In genomic region chr17:70510288-70510687, GRCh38 we compare ENCODE assay signal across 36 cellular contexts.
DNase-seq lines count a peak whose midpoint lies in the region; ATAC-seq, FAIRE-seq and TF ChIP-seq lines count a peak whose summit lies in the region.
"Had no signal": no experiment of that assay in that cellular context is flagged by ENCODE, and none has a peak within 500 bp of the region (broad histone marks: within the 10 kb centered on the region; RNA-seq: fewer than 3 reads in every experiment).

No MANE protein-coding gene starts in this region.

- H3K4ac ChIP-seq in IMR-90 (ENCODE audit: low read depth, low read length): no peak overlapping the region

- H3K79me1 ChIP-seq in IMR-90 (ENCODE audit: low read depth in 1 of 2, low read length in 2 of 2): no peaks in the 10 kb centered on the region

- no peak overlapping the region for H3K27ac ChIP-seq in HepG2 (ENCODE audit: extremely low read length, insufficient read depth, low read length)
- H3K27ac ChIP-seq in right lobe of liver: no peak overlapping the region
- H3K27ac ChIP-seq in A549: no peak overlapping the region
- H3K27ac ChIP-seq in IMR-90 (ENCODE audit: insufficient read depth, low read length): no peak overlapping the region
- H3K27ac ChIP-seq: 22Rv1; BLaER1; BLaER1 treated with 17β-estradiol and CSF1 and Interleukin-3, amounts not matched to agents 10 nM and 100 nM; C4-2B had no signal

- H4K20me1 ChIP-seq in HepG2 (ENCODE audit: insufficient read depth, low read length): no peaks in the 10 kb centered on the region
- H4K20me1 ChIP-seq in IMR-90 (ENCODE audit: insufficient read depth, low read length): no peaks in the 10 kb centered on the region
- H4K20me1 ChIP-seq: BLaER1; BLaER1 treated with 17β-estradiol and CSF1 and Interleukin-3, amounts not matched to agents 10 nM and 100 nM had no signal

- H3K4me2 ChIP-seq in HepG2 (ENCODE audit: low read depth, low read length) (no peak overlapping the region), A549 (no peak overlapping the region), IMR-90 (ENCODE audit: low read depth, low read length) (no peak overlapping the region)
- H3K4me2 ChIP-seq: BLaER1; BLaER1 treated with 17β-estradiol and CSF1 and Interleukin-3, amounts not matched to agents 10 nM and 100 nM had no signal

- no peak overlapping the region for H3K14ac ChIP-seq in IMR-90 (replicated peaks; ENCODE audit: low read depth, low read length)

- DNase-seq in HepG2 (ENCODE audit: low spot score) (no peak), right lobe of liver (no peak), A549 (ENCODE audit: low read depth in 1 of 2, low spot score in 1 of 2) (no peak), HTR-8/SVneo (ENCODE audit: insufficient read length, low spot score) (no peak), IMR-90 (no peak), type B pancreatic cell (ENCODE audit: extremely low spot score, unreplicated experiment) (no peak), NCI-H1417 (lab: John Stamatoyannopoulos, UW) (no peak), NCI-H2171 treated with DMSO at 0.1 percent for 48 hours (lab: John Stamatoyannopoulos, UW) (no peak)
- DNase-seq: 8988T; ACHN; AML-193; BE2C; C1 segment of cervical spinal cord; Caco-2; Calu3; CD4-positive, alpha-beta memory T cell; CD4-positive, alpha-beta T cell; CD4-positive, CD25-positive, alpha-beta regulatory T cell; CD8-positive, alpha-beta memory T cell; CD8-positive, alpha-beta T cell; COR-L47; DMS 273 treated with DMSO at 0.1 percent for 48 hours; DMS153; DMS53; DMS79; DMS79 treated with DMSO at 0.1 percent for 48 hours; DND-41; EL had no signal

- H3K56ac ChIP-seq in IMR-90 (ENCODE audit: extremely low read depth, insufficient read depth, low read length): no peak overlapping the region

- no peak overlapping the region for H3K27ac Mint-ChIP-seq in type B pancreatic cell
- H3K27ac Mint-ChIP-seq: B cell; CD14-positive monocyte; CD4-positive, alpha-beta memory T cell; CD4-positive, alpha-beta T cell; CD4-positive, CD25-positive, alpha-beta regulatory T cell; CD8-positive, alpha-beta memory T cell; CD8-positive, alpha-beta T cell had no signal

- in situ Hi-C loops in HepG2 (cut with HindIII; ENCODE audit: extremely low pct_ligation_motif_present, low pct_unique_long_range_greater_than_20kb) (no loop called here), IMR-90 (cut with MboI; ENCODE audit: low sequenced_read_pairs) (no loop called here)

- H4K8ac ChIP-seq in IMR-90 (ENCODE audit: low read depth in 2 of 2, low read length in 2 of 2): no peak overlapping the region

- H3K4me1 ChIP-seq in HepG2 (ENCODE audit: insufficient read depth, low read length) (no peaks in the 10 kb centered on the region), right lobe of liver (no peaks in the 10 kb centered on the region), A549 (no peaks in the 10 kb centered on the region), IMR-90 (ENCODE audit: control insufficient read depth, insufficient read depth, low read length) (no peaks in the 10 kb centered on the region)
- H3K4me1 ChIP-seq: BE2C, BLaER1, Caco-2 had no signal

- dilution Hi-C loops in IMR-90 (cut with HindIII; ENCODE audit: low sequenced_read_pairs, unreplicated experiment): no loop called here

- no peak overlapping the region for H4K91ac ChIP-seq in IMR-90 (ENCODE audit: insufficient read depth, low read depth, low read length)

- TF ChIP-seq EP300 in HepG2 (IDR thresholded peaks at IDR 0.05; ENCODE audit: low read depth in 2 of 2, low read length in 2 of 2) (no peak), HepG2 (CRISPR knock-in tag; IDR thresholded peaks at IDR 0.05; ENCODE audit: borderline replicate concordance) (no peak), A549 (IDR thresholded peaks at IDR 0.05) (no peak)

- POLR2A ChIA-PET in HepG2 (lab: Yijun Ruan, JAX) (no interaction called here), A549 (lab: Yijun Ruan, JAX) (no interaction called here), IMR-90 (lab: Charles Lee; ENCODE audit: unreplicated experiment) (no interaction called here)

- intact Hi-C loops in HepG2 (cut with micrococcal nuclease; ENCODE audit: unreplicated experiment): loop anchor here (10.0 kb wide), 1 partner anchor 1285 kb away; the partner anchor contains the start of gene ABCA10
- intact Hi-C loops in right lobe of liver (cut with DNase I): no loop called here
- intact Hi-C loops in IMR-90 (cut with micrococcal nuclease): no loop called here

- no peak overlapping the region for H2BK20ac ChIP-seq in IMR-90 (ENCODE audit: low read depth, low read length)

- no peak overlapping the region for H2AK5ac ChIP-seq in IMR-90 (ENCODE audit: low read depth, low read length)

- H3K9me1 ChIP-seq in IMR-90 (ENCODE audit: insufficient read depth, low read length): no peaks in the 10 kb centered on the region

- H3K4me3 ChIP-seq in HepG2 (replicated peaks in 1 of 3; ENCODE audit: insufficient read depth in 1 of 3, low read depth in 2 of 3, low read length in 3 of 3) (no peak overlapping the region), right lobe of liver (no peak overlapping the region), A549 (no peak overlapping the region), IMR-90 (ENCODE audit: insufficient read depth, low read depth, low read length) (no peak overlapping the region)
- H3K4me3 ChIP-seq: BLaER1; BLaER1 treated with 17β-estradiol and CSF1 and Interleukin-3, amounts not matched to agents 10 nM and 100 nM had no signal

- FAIRE-seq in HepG2 (lab: Jason Lieb, UNC) (no peak), A549 (lab: Jason Lieb, UNC) (no peak), HTR-8/SVneo (lab: Jason Lieb, UNC) (peak; percentile 4)
- FAIRE-seq: A204.1, D721Med had no signal

- BruUV-seq in HepG2 (replicated peaks; lab: Mats Ljungman, UMichigan): no TSS peak
- BruUV-seq in IMR-90 (replicated peaks; lab: Mats Ljungman, UMichigan): no TSS peak

- TF ChIP-seq CTCF in HepG2 (CRISPR knock-in tag; IDR thresholded peaks at IDR 0.05) (no peak), right lobe of liver (IDR thresholded peaks at IDR 0.05) (no peak), A549 (IDR thresholded peaks at IDR 0.05) (no peak), IMR-90 (conservative IDR thresholded peaks at IDR 0.05; ENCODE audit: low read depth, low read length) (no peak), type B pancreatic cell (conservative IDR thresholded peaks at IDR 0.05) (no peak)

- ATAC-seq in HepG2: no peak
- no peak for ATAC-seq in right lobe of liver
- no peak for ATAC-seq in A549
- ATAC-seq in IMR-90 (ENCODE audit: low read depth): no peak
- ATAC-seq: CD8-positive, alpha-beta T cell had no signal

- H3K18ac ChIP-seq in IMR-90 (ENCODE audit: low read depth, low read length): no peak overlapping the region

- no peaks in the 10 kb centered on the region for H3K4me1 Mint-ChIP-seq in type B pancreatic cell (ENCODE audit: unreplicated experiment)
- H3K4me1 Mint-ChIP-seq: B cell; CD4-positive, alpha-beta memory T cell; CD4-positive, CD25-positive, alpha-beta regulatory T cell; CD8-positive, alpha-beta memory T cell had no signal

- no peaks in the 10 kb centered on the region for H3K27me3 ChIP-seq in HepG2 (ENCODE audit: control insufficient read depth in 1 of 2, insufficient read depth in 2 of 2, low read length in 2 of 2)
- no peaks in the 10 kb centered on the region for H3K27me3 ChIP-seq in right lobe of liver
- no peaks in the 10 kb centered on the region for H3K27me3 ChIP-seq in IMR-90 (ENCODE audit: control insufficient read depth, insufficient read depth, low read length)
- H3K27me3 ChIP-seq: BE2C; BLaER1; BLaER1 treated with 17β-estradiol and CSF1 and Interleukin-3, amounts not matched to agents 10 nM and 100 nM had no signal

- no peak for TF ChIP-seq RAD21 in HepG2 (CRISPR knock-in tag; IDR thresholded peaks at IDR 0.05)
- TF ChIP-seq RAD21 in A549 (conservative IDR thresholded peaks at IDR 0.05 in 1 of 2, IDR thresholded peaks at IDR 0.05 in 1 of 2): no peak
- TF ChIP-seq RAD21 in IMR-90 (IDR thresholded peaks at IDR 0.05; ENCODE audit: low read length): no peak

- H3K36me3 Mint-ChIP-seq in type B pancreatic cell: no peaks in the 10 kb centered on the region
- H3K36me3 Mint-ChIP-seq: CD14-positive monocyte; CD4-positive, alpha-beta memory T cell; CD4-positive, CD25-positive, alpha-beta regulatory T cell; CD8-positive, alpha-beta memory T cell; CD8-positive, alpha-beta T cell had no signal

- no peak overlapping the region for H2BK120ac ChIP-seq in IMR-90 (ENCODE audit: low read depth, low read length)

- H3K27me3 Mint-ChIP-seq in type B pancreatic cell: no peaks in the 10 kb centered on the region
- H3K27me3 Mint-ChIP-seq: B cell; CD4-positive, alpha-beta memory T cell; CD4-positive, alpha-beta T cell; CD4-positive, CD25-positive, alpha-beta regulatory T cell; CD8-positive, alpha-beta memory T cell had no signal

- H3K23ac ChIP-seq in IMR-90 (ENCODE audit: low read depth, low read length): no peak overlapping the region

- no peak for TF ChIP-seq POLR2A in HepG2 (IDR thresholded peaks at IDR 0.05; ENCODE audit: insufficient read depth in 1 of 2, low read depth in 2 of 2, low read length in 2 of 2)
- TF ChIP-seq POLR2A in right lobe of liver (IDR thresholded peaks at IDR 0.05): no peak
- TF ChIP-seq POLR2A in A549 (IDR thresholded peaks at IDR 0.05; ENCODE audit: low read length): no peak
- TF ChIP-seq POLR2A in IMR-90 (IDR thresholded peaks at IDR 0.05; ENCODE audit: low read depth, low read length): no peak

- H2AFZ ChIP-seq in HepG2 (ENCODE audit: low read length) (no peak overlapping the region), IMR-90 (replicated peaks; ENCODE audit: low read length, poor library complexity) (no peak overlapping the region)

- H3K79me2 ChIP-seq in HepG2 (ENCODE audit: insufficient read depth, low read length): no peaks in the 10 kb centered on the region

- no peaks in the 10 kb centered on the region for H3K9me3 Mint-ChIP-seq in type B pancreatic cell
- H3K9me3 Mint-ChIP-seq: CD14-positive monocyte; CD4-positive, alpha-beta memory T cell; CD4-positive, alpha-beta T cell; CD8-positive, alpha-beta T cell had no signal

- H3K9me3 ChIP-seq in HepG2 (ENCODE audit: low read length): peaks cover 44% of the 10 kb centered on the region
- no peaks in the 10 kb centered on the region for H3K9me3 ChIP-seq in right lobe of liver
- H3K9me3 ChIP-seq in A549: no peaks in the 10 kb centered on the region
- H3K9me3 ChIP-seq in IMR-90 (ENCODE audit: control insufficient read depth, insufficient read depth, low read length): no peaks in the 10 kb centered on the region
- H3K9me3 ChIP-seq: BE2C; BLaER1; BLaER1 treated with 17β-estradiol and CSF1 and Interleukin-3, amounts not matched to agents 10 nM and 100 nM; Caco-2 had no signal

- H4K5ac ChIP-seq in IMR-90 (ENCODE audit: low read depth, low read length): no peak overlapping the region

- H3K4me3 Mint-ChIP-seq in type B pancreatic cell: no peak overlapping the region
- H3K4me3 Mint-ChIP-seq: B cell; CD14-positive monocyte; CD4-positive, alpha-beta memory T cell; CD4-positive, alpha-beta T cell; CD4-positive, CD25-positive, alpha-beta regulatory T cell; CD8-positive, alpha-beta memory T cell; CD8-positive, alpha-beta T cell had no signal

- no peak overlapping the region for H2BK15ac ChIP-seq in IMR-90 (ENCODE audit: low read depth, low read length)

- H3K36me3 ChIP-seq in HepG2 (replicated peaks in 1 of 2; ENCODE audit: control insufficient read depth in 1 of 2, insufficient read depth in 2 of 2, low read length in 2 of 2) (no peaks in the 10 kb centered on the region), right lobe of liver (no peaks in the 10 kb centered on the region), IMR-90 (ENCODE audit: control insufficient read depth, insufficient read depth, low read length) (no peaks in the 10 kb centered on the region)
- H3K36me3 ChIP-seq: BE2C; BLaER1; BLaER1 treated with 17β-estradiol and CSF1 and Interleukin-3, amounts not matched to agents 10 nM and 100 nM had no signal

- H2AK9ac ChIP-seq in IMR-90 (replicated peaks; ENCODE audit: low read depth, low read length, poor library complexity): no peak overlapping the region

- H3K9ac ChIP-seq in HepG2 (ENCODE audit: insufficient read depth, low read depth, low read length) (no peak overlapping the region), IMR-90 (ENCODE audit: low read depth, low read length) (no peak overlapping the region)
- H3K9ac ChIP-seq: BLaER1; BLaER1 treated with 17β-estradiol and CSF1 and Interleukin-3, amounts not matched to agents 10 nM and 100 nM had no signal

- CTCF ChIA-PET in HepG2 (lab: Yijun Ruan, JAX; ENCODE audit: low intra/inter-chr PET ratio, low total read pairs) (no interaction called here), A549 (lab: Yijun Ruan, JAX) (no interaction called here), IMR-90 (lab: Yijun Ruan, JAX) (no interaction called here)

- H2BK5ac ChIP-seq in IMR-90 (ENCODE audit: low read depth, low read length, poor library complexity, severe bottlenecking): no peak overlapping the region

- WGBS in HepG2 (ENCODE audit: low lambda C conversion rate): 3% methylated on average over 2 of the region's 2 CpGs
- WGBS in right lobe of liver (ENCODE audit: insufficient coverage, low coverage, low lambda C conversion rate, missing lambda C conversion rate): 64% methylated on average over 2 of the region's 2 CpGs
- 30% methylated on average over 2 of the region's 2 CpGs for WGBS in A549 (ENCODE audit: missing lambda C conversion rate)
- WGBS in IMR-90 (ENCODE audit: extremely low coverage in 2 of 2, insufficient read length in 1 of 2), 2 experiments: no CpG with 5 or more reads among the region's 2 CpGs

Comparison
In these comparisons a context has a peak if more than half of its experiments do, and no peak if none do; other contexts are left out.
1. Of the 38 proteins assayed by ChIP-seq in both HepG2 and A549: peak only in HepG2: none; only in A549: none; in both: MAFK; in neither: 37.